ENCODE assay signal across 8 cellular contexts in genomic region chr17:73342057-73342522, GRCh38. TPM values are rescaled to one million over a fixed set of nuclear protein-coding genes. Genes with fewer than 3 reads are reported as not detected.
DNase-seq lines count a peak whose midpoint lies in the region; ATAC-seq and TF ChIP-seq lines count a peak whose summit lies in the region.

No MANE protein-coding gene starts in this region.

- intact Hi-C loops in esophagus squamous epithelium (cut with DNase I), result no loop called here

- H3K27ac Mint-ChIP-seq in activated naive CD4-positive, alpha-beta T cell treated with anti-CD3 and anti-CD28 coated beads, Interleukin-2, amount 10 ng/mL, durations not matched to agents 7 days and 5 days, result no peak overlapping the region

- peaks cover 13% of the 10 kb centered on the region for H3K27me3 Mint-ChIP-seq in activated naive CD4-positive, alpha-beta T cell treated with anti-CD3 and anti-CD28 coated beads, Interleukin-2, amount 10 ng/mL, durations not matched to agents 7 days and 5 days

- H3K9ac ChIP-seq in mucosa of stomach (ENCODE audit: low read length), result peak overlapping the region; percentile 47

- no peak for TF ChIP-seq POLR2A in esophagus squamous epithelium (IDR thresholded peaks at IDR 0.05)

- no peaks in the 10 kb centered on the region for H3K4me1 Mint-ChIP-seq in activated naive CD4-positive, alpha-beta T cell treated with anti-CD3 and anti-CD28 coated beads, Interleukin-2, amount 10 ng/mL, durations not matched to agents 7 days and 5 days

- H3K9me3 Mint-ChIP-seq in activated naive CD4-positive, alpha-beta T cell treated with anti-CD3 and anti-CD28 coated beads, Interleukin-2, amount 10 ng/mL, durations not matched to agents 7 days and 5 days, result no peaks in the 10 kb centered on the region

- H3K36me3 ChIP-seq in esophagus squamous epithelium, result no peaks in the 10 kb centered on the region
- H3K36me3 ChIP-seq in mucosa of stomach (ENCODE audit: control insufficient read depth, insufficient read depth, low read length), result no peaks in the 10 kb centered on the region

- no peak overlapping the region for H3K4me3 Mint-ChIP-seq in activated naive CD4-positive, alpha-beta T cell treated with anti-CD3 and anti-CD28 coated beads, Interleukin-2, amount 10 ng/mL, durations not matched to agents 7 days and 5 days

- H3K9me3 ChIP-seq in esophagus squamous epithelium (no peaks in the 10 kb centered on the region), mucosa of stomach (ENCODE audit: control insufficient read depth, low read length) (no peaks in the 10 kb centered on the region)

- CTCF ChIA-PET in activated naive CD4-positive, alpha-beta T cell treated with anti-CD3 and anti-CD28 coated beads, Interleukin-2, amount 10 ng/mL, durations not matched to agents 7 days and 5 days (lab: Charles Lee), result interaction anchor here (2.1 kb wide), 1 partner anchor 28 kb away, joined by 11 read pairs; no protein-coding TSS in a partner anchor

- TF ChIP-seq CTCF in esophagus squamous epithelium (IDR thresholded peaks at IDR 0.05), result no peak

- H3K4me3 ChIP-seq in esophagus squamous epithelium (no peak overlapping the region), mucosa of stomach (ENCODE audit: low read length) (no peak overlapping the region)

- H3K27me3 ChIP-seq in esophagus squamous epithelium (peaks cover 0 to 9% (median 0%) of the 10 kb centered on the region in 4 donors), mucosa of stomach (ENCODE audit: control insufficient read depth, insufficient read depth, low read length) (no peaks in the 10 kb centered on the region)

- no peaks in the 10 kb centered on the region for H3K36me3 Mint-ChIP-seq in activated naive CD4-positive, alpha-beta T cell treated with anti-CD3 and anti-CD28 coated beads, Interleukin-2, amount 10 ng/mL, durations not matched to agents 7 days and 5 days

- H3K4me1 ChIP-seq in esophagus squamous epithelium, result peaks cover 28 to 72% (median 54%) of the 10 kb centered on the region in 3 donors
- H3K4me1 ChIP-seq in mucosa of stomach (ENCODE audit: control insufficient read depth, insufficient read depth, low read length), result peaks cover 32% of the 10 kb centered on the region

- H3K27ac ChIP-seq in esophagus squamous epithelium, result peak overlapping the region; percentile 44 to 92 (median 90)

- WGBS in esophagus squamous epithelium, 2 donors, result 6 to 61% methylated on average over 6 to 10 of the region's 12 CpGs

- ATAC-seq in GM19035 (IDR thresholded peaks at IDR 0.05; ENCODE audit: unreplicated experiment), result no peak
- ATAC-seq in HG02981 (IDR thresholded peaks at IDR 0.05; ENCODE audit: unreplicated experiment), result no peak

- DNase-seq in D341Med (ENCODE audit: low spot score) (peak; percentile 91), OCI-M1 (lab: John Stamatoyannopoulos, UW) (peak; percentile 53), esophagus squamous epithelium (lab: John Stamatoyannopoulos, UW) (no peak), NOMO-1 treated with DMSO at 0.1 percent for 48 hours (lab: John Stamatoyannopoulos, UW; ENCODE audit: unreplicated experiment) (no peak)
- DNase-seq in activated naive CD4-positive, alpha-beta T cell treated with anti-CD3 and anti-CD28 coated beads, Interleukin-2, amount 10 ng/mL, durations not matched to agents 7 days and 5 days, result no peak

RNA-seq across cellular contexts. Expression of gene CDC42EP4, which starts 30.3 kb away (rescaled TPM):
- total RNA-seq in esophagus squamous epithelium, result 10 to 100 TPM; 45.1 to 63.9 (median 52.9) TPM

Comparison
In these comparisons a context has a peak if more than half of its experiments do, and no peak if none do; other contexts are left out.
1. DNase-seq: peak in D341Med (single experiment) and OCI-M1 (single experiment); none in esophagus squamous epithelium (single experiment), activated naive CD4-positive, alpha-beta T cell treated with anti-CD3 and anti-CD28 coated beads, Interleukin-2, amount 10 ng/mL, durations not matched to agents 7 days and 5 days (single experiment) and NOMO-1 treated with DMSO at 0.1 percent for 48 hours (single experiment).